8 cellular contexts compared by ENCODE assay signal in the genomic region with DNA sequence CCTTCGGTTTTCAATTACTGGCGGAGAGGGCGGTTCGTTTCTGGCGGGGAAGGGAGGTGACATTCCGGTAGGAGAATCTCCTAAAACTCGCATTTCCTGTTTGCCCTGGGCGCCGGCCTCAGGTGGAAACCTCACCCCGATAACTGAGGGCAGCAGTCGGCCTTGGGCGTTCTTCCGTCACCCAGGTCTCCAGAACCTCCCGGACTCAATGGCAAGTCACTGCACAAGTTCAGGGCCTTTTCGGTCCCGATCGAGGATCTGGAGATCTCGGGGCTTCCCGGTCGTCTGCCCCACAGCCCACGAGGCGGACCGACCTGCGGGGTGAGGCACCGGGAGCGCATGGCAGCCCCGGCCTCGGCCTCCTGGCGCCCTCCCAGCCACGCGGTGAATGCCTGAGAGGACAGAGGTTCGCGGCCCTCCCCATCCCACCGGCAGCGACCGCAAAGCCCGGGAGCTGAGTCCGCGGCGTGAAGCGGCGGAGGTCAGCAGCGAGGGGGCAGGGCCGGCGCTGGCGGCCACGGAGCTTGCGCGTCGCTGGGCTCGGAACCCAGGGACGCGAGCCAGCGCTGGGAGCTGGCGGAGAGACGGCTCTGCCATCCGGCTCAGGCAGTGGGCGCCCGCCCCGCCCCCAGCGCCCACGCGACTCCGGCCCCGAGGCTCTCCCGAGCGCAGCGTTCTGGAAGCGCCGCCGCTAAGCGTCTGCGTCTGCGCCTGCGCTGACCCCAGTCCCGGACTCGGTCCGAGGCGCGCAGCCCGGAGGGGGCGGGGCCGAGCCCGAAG. TPM values are rescaled to one million over a fixed set of nuclear protein-coding genes. Genes with fewer than 3 reads are reported as not detected.
DNase-seq lines count a peak whose midpoint lies in the region; ATAC-seq and TF ChIP-seq lines count a peak whose summit lies in the region.

No MANE protein-coding gene starts in this region.

- H3K36me3 Mint-ChIP-seq in activated B cell treated with CpG ODN at 0.5 μM for 24 hours (ENCODE audit: low read depth) = no peaks in the 10 kb centered on the region

- TF ChIP-seq CTCF in A673 (conservative IDR thresholded peaks at IDR 0.05; ENCODE audit: low read depth, low read length) (no peak), activated B cell treated with CpG ODN at 0.5 μM for 24 hours (IDR thresholded peaks at IDR 0.05) (no peak), cardiac fibroblast (IDR thresholded peaks at IDR 0.05; ENCODE audit: low read depth, low read length) (no peak), spleen (IDR thresholded peaks at IDR 0.05 in 8 of 11, conservative IDR thresholded peaks at IDR 0.05 in 3 of 11) (peak in 4 of 11 experiments; percentile 6 to 36 (median 28))

- no peaks in the 10 kb centered on the region for H3K9me3 Mint-ChIP-seq in activated B cell treated with CpG ODN at 0.5 μM for 24 hours

- peak overlapping the region; percentile 63 for H3K4me3 ChIP-seq in A673 (ENCODE audit: low read depth, low read length, poor library complexity, severe bottlenecking)
- H3K4me3 ChIP-seq in cardiac fibroblast (replicated peaks in 1 of 2; ENCODE audit: low read depth in 2 of 2, low read length in 2 of 2) = peak overlapping the region; percentile 67 to 80
- H3K4me3 ChIP-seq in spleen = peak overlapping the region; percentile 54 to 94 (median 75)

- TF ChIP-seq POLR2A in spleen (IDR thresholded peaks at IDR 0.05) = no peak

- H3K4me1 ChIP-seq in A673 (ENCODE audit: insufficient read depth, low read length, poor library complexity, severe bottlenecking) (no peaks in the 10 kb centered on the region), spleen (peaks cover 4 to 27% (median 15%) of the 10 kb centered on the region in 6 donors)

- BruUV-seq in A673 (replicated peaks; lab: Mats Ljungman, UMichigan) = TSS peak; percentile 65

- H3K27ac Mint-ChIP-seq in activated B cell treated with CpG ODN at 0.5 μM for 24 hours = peak overlapping the region; percentile 30

- WGBS in spleen, 5 donors = 0 to 1% (median 0%) methylated on average over 21 to 84 of the region's 84 CpGs

- H3K27ac ChIP-seq in A673 (ENCODE audit: low read depth, low read length, poor library complexity, severe bottlenecking) (peak overlapping the region; percentile 82), spleen (peak overlapping the region; percentile 87 to 96 (median 95))

- no peaks in the 10 kb centered on the region for H3K27me3 ChIP-seq in A673 (replicated peaks; ENCODE audit: insufficient read depth, low read depth, low read length, poor library complexity)
- no peaks in the 10 kb centered on the region for H3K27me3 ChIP-seq in spleen (replicated peaks in 1 of 7)

- intact Hi-C loops in A673 (cut with micrococcal nuclease; ENCODE audit: unreplicated experiment) (loop anchor here (10.0 kb wide), 1 partner anchor 189 kb away; no protein-coding TSS in a partner anchor), activated B cell treated with CpG ODN at 0.5 μM for 24 hours (cut with micrococcal nuclease) (loop anchor here (1.0 to 5.0 kb wide), 3 partner anchors 66 to 88 kb away; partner anchors contain the start of gene ADCY9), spleen (cut with DNase I; ENCODE audit: low total_unique reads) (no loop called here)

- ATAC-seq in GM18867 (IDR thresholded peaks at IDR 0.05; ENCODE audit: unreplicated experiment) (peak; percentile 82), HG03095 (IDR thresholded peaks at IDR 0.05; ENCODE audit: unreplicated experiment) (peak; percentile 75), activated B cell treated with CpG ODN at 0.5 μM for 24 hours (ENCODE audit: low read depth) (peak; percentile 96)

- H3K4me3 Mint-ChIP-seq in activated B cell treated with CpG ODN at 0.5 μM for 24 hours = peak overlapping the region; percentile 81

- H3K27me3 Mint-ChIP-seq in activated B cell treated with CpG ODN at 0.5 μM for 24 hours = peaks cover 2% of the 10 kb centered on the region

- peak; percentile 94 for DNase-seq in A673 (ENCODE audit: low spot score)
- peak; percentile 97 for DNase-seq in NCI-H2196 (lab: John Stamatoyannopoulos, UW; ENCODE audit: unreplicated experiment)
- peak; percentile 92 for DNase-seq in activated B cell treated with CpG ODN at 0.5 μM for 24 hours
- peak; percentile 91 to 97 for DNase-seq in cardiac fibroblast (ENCODE audit: low read depth in 2 of 2)
- peak; percentile 92 for DNase-seq in inferior parietal cortex (ENCODE audit: extremely low spot score)
- DNase-seq in spleen = peak; percentile 98

- peaks cover 5% of the 10 kb centered on the region for H3K4me1 Mint-ChIP-seq in activated B cell treated with CpG ODN at 0.5 μM for 24 hours

- POLR2A ChIA-PET in A673 (lab: Charles Lee; ENCODE audit: low non-redundant PET) (interaction anchor here (0.7 kb wide), 1 partner anchor 445 kb away, joined by 3 read pairs; no protein-coding TSS in a partner anchor), activated B cell treated with CpG ODN at 0.5 μM for 24 hours (lab: Charles Lee) (interaction anchor here (0.5 to 1.1 kb wide), 4 partner anchors 10 to 1651 kb away, joined by 3 to 4 read pairs (median 3); no protein-coding TSS in a partner anchor)

- H3K36me3 ChIP-seq in A673 (ENCODE audit: insufficient read depth, low read length, poor library complexity, severe bottlenecking) (no peaks in the 10 kb centered on the region), spleen (no peaks in the 10 kb centered on the region)

- H3K9me3 ChIP-seq in A673 (ENCODE audit: low read depth, low read length, poor library complexity, severe bottlenecking) = no peaks in the 10 kb centered on the region
- H3K9me3 ChIP-seq in spleen = no peaks in the 10 kb centered on the region

- CTCF ChIA-PET in A673 (lab: Charles Lee) = no interaction called here
- CTCF ChIA-PET in activated B cell treated with CpG ODN at 0.5 μM for 24 hours (lab: Charles Lee) = no interaction called here

RNA-seq across cellular contexts. Expression of gene SRL, which starts 58.4 kb away (rescaled TPM):
- total RNA-seq in A673 (2021) = 0.11 TPM in 1 of 2 replicates, not detected in the other
- not detected in 2 replicates for total RNA-seq in activated B cell treated with CpG ODN at 0.5 μM for 24 hours
- 1 to 10 TPM; 2.1 to 5.8 (median 3.8) TPM for total RNA-seq in spleen
- 1 to 10 TPM in 1 of 3 donors, under 1 TPM in 2; 0.57 to 1.8 (median 0.62) TPM for polyA plus RNA-seq in spleen

Comparison
In these comparisons a context has a peak if more than half of its experiments do, and no peak if none do; other contexts are left out.
1. Peak in every context shown above with its lines: DNase-seq, ATAC-seq, H3K4me3 ChIP-seq and H3K27ac ChIP-seq.